26 cellular contexts compared by ENCODE assay signal in the genomic region with DNA sequence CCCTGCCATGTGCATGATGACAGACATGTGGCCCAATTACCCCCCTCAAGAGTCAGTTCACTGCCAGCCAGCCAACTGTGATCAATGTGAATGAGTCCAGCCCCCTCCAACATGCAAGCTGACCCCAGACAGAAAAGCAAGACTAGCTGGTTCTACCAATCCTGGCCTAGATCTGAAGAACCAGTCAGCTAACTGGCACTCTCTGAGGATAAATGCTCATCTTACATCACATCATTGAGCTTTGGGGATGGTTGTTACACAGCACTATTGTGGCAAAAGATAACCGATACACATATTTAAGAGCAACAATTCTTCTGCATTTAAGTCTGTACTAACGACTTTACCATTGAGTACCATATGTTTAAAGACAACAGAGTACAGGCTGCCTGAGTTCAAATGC.
A peak's percentile ranks its signal among the peaks of the same experiment; 100 is the strongest.
DNase-seq lines count a peak whose midpoint lies in the region; ATAC-seq and TF ChIP-seq lines count a peak whose summit lies in the region.
"Had no signal": no experiment of that assay in that cellular context is flagged by ENCODE, and none has a peak within 500 bp of the region (broad histone marks: within the 10 kb centered on the region; RNA-seq: fewer than 3 reads in every experiment).

No MANE protein-coding gene starts in this region.

- H3K4me1 ChIP-seq in H9 (ENCODE audit: insufficient read depth, low read length) = peaks cover 5% of the 10 kb centered on the region; the same call in 1 of the 2 replicates
- no peaks in the 10 kb centered on the region for H3K4me1 ChIP-seq in HEK293 (ENCODE audit: control insufficient read depth, insufficient read depth, low read length)

- no peaks in the 10 kb centered on the region for H3K23me2 ChIP-seq in H9 (ENCODE audit: insufficient read length, low read depth, low read length, poor library complexity, severe bottlenecking)

- H3K4me1 Mint-ChIP-seq in H9 = peaks cover 15 to 22% of the 10 kb centered on the region in 2 experiments
- H3K4me1 Mint-ChIP-seq in glutamatergic neuron (ENCODE audit: low read depth, unreplicated experiment) = peaks cover 51% of the 10 kb centered on the region
- peaks cover 4% of the 10 kb centered on the region for H3K4me1 Mint-ChIP-seq in progenitor cell of endocrine pancreas (ENCODE audit: low read depth)
- no peaks in the 10 kb centered on the region for H3K4me1 Mint-ChIP-seq in natural killer cell treated with Interleukin-12 subunit alpha and Interleukin-12 subunit beta and Interleukin-15 and Interleukin-18, amount 100 ng/mL, for 72 hours (ENCODE audit: low read depth in 2 of 2)
- H3K4me1 Mint-ChIP-seq: CD14-positive monocyte; CD4-positive, alpha-beta memory T cell; CD4-positive, CD25-positive, alpha-beta regulatory T cell; CD8-positive, alpha-beta memory T cell had no signal

- H4K20me1 ChIP-seq in H9 (ENCODE audit: control insufficient read depth, insufficient read depth, insufficient read length) = no peaks in the 10 kb centered on the region
- H4K20me1 ChIP-seq: BLaER1 had no signal

- no peak overlapping the region for H4K5ac ChIP-seq in H9 (ENCODE audit: insufficient read length, low read depth, low read length)

- CTCF ChIA-PET in HEK293 (lab: Yijun Ruan, JAX) = no interaction called here

- POLR2A ChIA-PET in HEK293 (lab: Yijun Ruan, JAX) = no interaction called here

- no peak overlapping the region for H3K18ac ChIP-seq in H9 (ENCODE audit: insufficient read length, low read depth, low read length)

- H2AFZ ChIP-seq in H9 (ENCODE audit: low read length) = no peak overlapping the region

- H3K23ac ChIP-seq in H9 (ENCODE audit: insufficient read length, low read depth, low read length) = no peak overlapping the region

- H3K36me3 ChIP-seq in HEK293 (ENCODE audit: control insufficient read depth in 2 of 2, insufficient read depth in 1 of 2, low read length in 2 of 2) = peaks cover 0 to 14% of the 10 kb centered on the region in 2 experiments; a peak in 2 of 3 replicates
- H3K36me3 ChIP-seq: BE2C had no signal

- H2BK120ac ChIP-seq in H9 (ENCODE audit: low read depth, low read length, poor library complexity, severe bottlenecking) = no peak overlapping the region

- no peaks in the 10 kb centered on the region for H3K79me1 ChIP-seq in H9 (ENCODE audit: insufficient read depth, low read depth, low read length, poor library complexity, severe bottlenecking)

- no peak overlapping the region for H3K27ac ChIP-seq in H9 (ENCODE audit: insufficient read length, low read depth, low read length)
- no peak overlapping the region for H3K27ac ChIP-seq in HEK293 (ENCODE audit: extremely low read depth, low read depth, low read length)
- H3K27ac ChIP-seq: BLaER1 had no signal

- H4K8ac ChIP-seq in H9 (replicated peaks; ENCODE audit: insufficient read length, low read depth, low read length) = no peak overlapping the region

- no peak for TF ChIP-seq CTCF in H9 (conservative IDR thresholded peaks at IDR 0.05)
- TF ChIP-seq CTCF in HEK293 (tag by site-specific recombination; IDR thresholded peaks at IDR 0.05) = no peak
- no peak for TF ChIP-seq CTCF in glutamatergic neuron (IDR thresholded peaks at IDR 0.05; ENCODE audit: partially characterized antibody, unreplicated experiment)
- TF ChIP-seq CTCF in progenitor cell of endocrine pancreas (IDR thresholded peaks at IDR 0.05; ENCODE audit: unreplicated experiment) = no peak

- H3K9me3 Mint-ChIP-seq in H9 (peaks cover 8 to 11% of the 10 kb centered on the region in 2 experiments), glutamatergic neuron (ENCODE audit: unreplicated experiment) (peaks cover 14% of the 10 kb centered on the region), progenitor cell of endocrine pancreas (ENCODE audit: low read depth) (no peaks in the 10 kb centered on the region)
- no peaks in the 10 kb centered on the region for H3K9me3 Mint-ChIP-seq in natural killer cell treated with Interleukin-12 subunit alpha and Interleukin-12 subunit beta and Interleukin-15 and Interleukin-18, amount 100 ng/mL, for 72 hours

- no peak overlapping the region for H3K4me3 Mint-ChIP-seq in H9
- no peak overlapping the region for H3K4me3 Mint-ChIP-seq in glutamatergic neuron (ENCODE audit: unreplicated experiment)
- no peak overlapping the region for H3K4me3 Mint-ChIP-seq in progenitor cell of endocrine pancreas (ENCODE audit: low read depth)
- no peak overlapping the region for H3K4me3 Mint-ChIP-seq in natural killer cell treated with Interleukin-12 subunit alpha and Interleukin-12 subunit beta and Interleukin-15 and Interleukin-18, amount 100 ng/mL, for 72 hours
- H3K4me3 Mint-ChIP-seq: CD14-positive monocyte; CD4-positive, alpha-beta memory T cell; CD4-positive, CD25-positive, alpha-beta regulatory T cell; CD8-positive, alpha-beta memory T cell had no signal

- no peak for ATAC-seq in natural killer cell treated with Interleukin-12 subunit alpha and Interleukin-12 subunit beta and Interleukin-15 and Interleukin-18, amount 100 ng/mL, for 72 hours
- ATAC-seq: GM12878 had no signal

- no peaks in the 10 kb centered on the region for H3K9me3 ChIP-seq in H9 (ENCODE audit: control insufficient read depth, low read depth, low read length)
- H3K9me3 ChIP-seq in HEK293 (ENCODE audit: control insufficient read depth, insufficient read depth, low read depth, low read length) = no peaks in the 10 kb centered on the region
- H3K9me3 ChIP-seq: BE2C, BLaER1 had no signal

- in situ Hi-C loops in KBM-7 (cut with MboI; ENCODE audit: low pct_unique_long_range_greater_than_20kb, low sequenced_read_pairs) = no loop called here

- H3K79me2 ChIP-seq in H9 (ENCODE audit: insufficient read depth, low read length) = no peaks in the 10 kb centered on the region

- no peak overlapping the region for H4K91ac ChIP-seq in H9 (ENCODE audit: insufficient read length, low read depth, low read length)

- no peak overlapping the region for H2AK5ac ChIP-seq in H9 (ENCODE audit: insufficient read length, low read length)

- H3K27me3 Mint-ChIP-seq in H9 (ENCODE audit: low read depth) = no peaks in the 10 kb centered on the region
- H3K27me3 Mint-ChIP-seq in glutamatergic neuron (ENCODE audit: unreplicated experiment) = peaks cover 16% of the 10 kb centered on the region
- no peaks in the 10 kb centered on the region for H3K27me3 Mint-ChIP-seq in progenitor cell of endocrine pancreas
- no peaks in the 10 kb centered on the region for H3K27me3 Mint-ChIP-seq in natural killer cell treated with Interleukin-12 subunit alpha and Interleukin-12 subunit beta and Interleukin-15 and Interleukin-18, amount 100 ng/mL, for 72 hours
- H3K27me3 Mint-ChIP-seq: CD4-positive, alpha-beta memory T cell; CD4-positive, CD25-positive, alpha-beta regulatory T cell; CD8-positive, alpha-beta memory T cell had no signal

- H3K4me2 ChIP-seq in H9 (ENCODE audit: insufficient read depth, insufficient read length, low read length) = no peak overlapping the region
- H3K4me2 ChIP-seq: BLaER1 had no signal

- DNase-seq in H9 = no peak
- DNase-seq in glutamatergic neuron = no peak
- DNase-seq in progenitor cell of endocrine pancreas (ENCODE audit: low spot score, unreplicated experiment) = no peak
- no peak for DNase-seq in natural killer cell treated with Interleukin-12 subunit alpha and Interleukin-12 subunit beta and Interleukin-15 and Interleukin-18, amount 100 ng/mL, for 72 hours (ENCODE audit: low spot score)
- DNase-seq in KBM-7 = no peak
- no peak for DNase-seq in ureter (ENCODE audit: low spot score)
- no peak for DNase-seq in NCI-H1694 (lab: John Stamatoyannopoulos, UW)
- DNase-seq: 8988T; ACHN; BE2C; C1 segment of cervical spinal cord; CD4-positive, alpha-beta memory T cell; CD4-positive, CD25-positive, alpha-beta regulatory T cell; CD8-positive, alpha-beta memory T cell; COR-L47; DMS 273 treated with DMSO at 0.1 percent for 48 hours; DMS153; DMS53; DMS79; DND-41; EL; GDM1 had no signal

- H2BK5ac ChIP-seq in H9 (ENCODE audit: insufficient read length, low read length) = no peak overlapping the region

- no CpG with 5 or more reads among the region's 2 CpGs for WGBS in H9 (ENCODE audit: extremely low coverage, insufficient read length, low lambda C conversion rate)

- no peaks in the 10 kb centered on the region; the same call in 1 of the 2 replicates for H3K27me3 ChIP-seq in H9 (ENCODE audit: insufficient read depth, low read length)
- H3K27me3 ChIP-seq: BE2C, BLaER1 had no signal

- no peak overlapping the region for H3K9ac ChIP-seq in H9 (ENCODE audit: extremely low read depth, insufficient read length, low read length)
- H3K9ac ChIP-seq: BLaER1 had no signal

- H3K27ac Mint-ChIP-seq in H9 (peak overlapping the region in 2 of 3 experiments; percentile 19 to 51; a peak in 3 of 7 replicates), glutamatergic neuron (ENCODE audit: unreplicated experiment) (peak overlapping the region; percentile 67), progenitor cell of endocrine pancreas (peak overlapping the region; percentile 76)
- H3K27ac Mint-ChIP-seq in natural killer cell treated with Interleukin-12 subunit alpha and Interleukin-12 subunit beta and Interleukin-15 and Interleukin-18, amount 100 ng/mL, for 72 hours = no peak overlapping the region
- H3K27ac Mint-ChIP-seq: CD14-positive monocyte; CD4-positive, alpha-beta memory T cell; CD4-positive, CD25-positive, alpha-beta regulatory T cell; CD8-positive, alpha-beta memory T cell had no signal

- no peak overlapping the region for H3K56ac ChIP-seq in H9 (ENCODE audit: insufficient read length, low read depth, low read length)

- no peak overlapping the region for H3K4ac ChIP-seq in H9 (ENCODE audit: low read depth, low read length)

- H3K36me3 Mint-ChIP-seq in H9 (ENCODE audit: insufficient read depth in 1 of 3, low read depth in 3 of 3) (peaks cover 38 to 57% (median 48%) of the 10 kb centered on the region in 3 experiments), glutamatergic neuron (ENCODE audit: unreplicated experiment) (peaks cover 19% of the 10 kb centered on the region), progenitor cell of endocrine pancreas (ENCODE audit: insufficient read depth) (peaks cover 45% of the 10 kb centered on the region)
- no peaks in the 10 kb centered on the region for H3K36me3 Mint-ChIP-seq in natural killer cell treated with Interleukin-12 subunit alpha and Interleukin-12 subunit beta and Interleukin-15 and Interleukin-18, amount 100 ng/mL, for 72 hours
- H3K36me3 Mint-ChIP-seq: CD14-positive monocyte; CD4-positive, alpha-beta memory T cell; CD4-positive, CD25-positive, alpha-beta regulatory T cell had no signal

- no peak overlapping the region for H3K14ac ChIP-seq in H9 (ENCODE audit: insufficient read depth, low read length)

- H2BK20ac ChIP-seq in H9 (ENCODE audit: low read depth, low read length, poor library complexity, severe bottlenecking) = no peak overlapping the region

- H2BK15ac ChIP-seq in H9 (ENCODE audit: low read depth, low read length) = no peak overlapping the region

- no peak overlapping the region for H3T11ph ChIP-seq in H9 (ENCODE audit: low read length)

- H2BK12ac ChIP-seq in H9 (ENCODE audit: insufficient read length, low read depth, low read length) = no peak overlapping the region

- H3K4me3 ChIP-seq in HEK293 (ENCODE audit: low read depth, low read length) = no peak overlapping the region
- H3K4me3 ChIP-seq: BLaER1, GM12878 had no signal

TF ChIP-seq in HEK293, 187 proteins besides CTCF, POLR2A, EP300 and RAD21 (continues in another document):
- TF ChIP-seq RBAK (tag by site-specific recombination; IDR thresholded peaks at IDR 0.05) (peak; percentile 93), ZNF76 (tag by site-specific recombination; IDR thresholded peaks at IDR 0.05; ENCODE audit: borderline replicate concordance, low read depth) (no peak)

Comparison
In these comparisons a context has a peak if more than half of its experiments do, and no peak if none do; other contexts are left out.
1. H3K27ac Mint-ChIP-seq: peak in H9 (2 of 3), glutamatergic neuron (single experiment) and progenitor cell of endocrine pancreas (single experiment); none in natural killer cell treated with Interleukin-12 subunit alpha and Interleukin-12 subunit beta and Interleukin-15 and Interleukin-18, amount 100 ng/mL, for 72 hours (0 of 2).